22 cellular contexts compared by ENCODE assay signal in the genomic region with DNA sequence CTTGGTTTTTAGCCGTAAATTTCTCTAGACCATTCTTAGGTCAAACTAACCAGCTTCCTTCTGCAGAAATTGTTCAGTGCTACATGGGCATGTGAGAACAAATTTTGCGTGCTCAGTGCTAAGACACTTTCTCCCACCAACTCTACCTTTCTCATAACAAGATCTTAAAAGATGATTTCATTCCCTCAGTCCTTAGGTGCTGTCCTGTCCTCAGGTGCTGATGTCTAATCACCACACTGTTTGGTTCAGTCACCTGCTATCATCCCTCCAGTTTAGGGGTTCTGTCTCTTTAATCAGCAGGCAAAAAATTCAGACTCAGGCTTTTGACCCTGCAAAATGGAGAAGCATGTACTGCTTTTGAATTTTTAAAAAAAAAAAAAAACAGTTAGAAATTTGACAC.
"Had no signal": no experiment of that assay in that cellular context is flagged by ENCODE, and none has a peak within 500 bp of the region (broad histone marks: within the 10 kb centered on the region; RNA-seq: fewer than 3 reads in every experiment).

No MANE protein-coding gene starts in this region.

- ATAC-seq: left colon; lower lobe of right lung; naive thymus-derived CD8-positive, alpha-beta T cell; psoas muscle; right cardiac atrium; stimulated activated memory B cell treated with anti-CD40 and anti-IgM and Interleukin-4, amounts not matched to agents 10 μg/mL and 1 μg/mL and 100 μg/mL, for 72 hours had no signal

- H3K4me1 ChIP-seq: left ventricle myocardium inferior, lower lobe of right lung, psoas muscle, spleen, suprapubic skin, transverse colon, vagina had no signal

- H3K27me3 ChIP-seq: dorsolateral prefrontal cortex, spleen, suprapubic skin, transverse colon, vagina had no signal

- H3K36me3 ChIP-seq: left ventricle myocardium inferior, lower lobe of right lung, spleen, suprapubic skin, transverse colon, vagina had no signal

- H3K4me3 ChIP-seq: dorsolateral prefrontal cortex, left ventricle myocardium inferior, lower lobe of right lung, psoas muscle, skin epidermis, spleen, suprapubic skin, transverse colon, vagina had no signal

- H3K27ac ChIP-seq: dorsolateral prefrontal cortex, left ventricle myocardium inferior, lower lobe of right lung, psoas muscle, skin epidermis, spleen, suprapubic skin, transverse colon, vagina had no signal

- H3K9me3 ChIP-seq: left ventricle myocardium inferior, lower lobe of right lung, psoas muscle, spleen, suprapubic skin, transverse colon, vagina had no signal

- DNase-seq: dorsolateral prefrontal cortex; effector CD4-positive, alpha-beta T cell; hypothalamus; immature natural killer cell; islet precursor cell; kidney glomerular epithelial cell; left colon; left ventricle myocardium inferior; lower lobe of right lung; naive thymus-derived CD8-positive, alpha-beta T cell; nephron progenitor cell; nucleus accumbens; posterior cingulate gyrus; psoas muscle; right cardiac atrium; spleen; stimulated activated CD4-positive, alpha-beta T cell treated with anti-CD3 and anti-CD28 coated beads, Interleukin-4, amount 100 ng/mL, for 4 hours; transverse colon had no signal
